Comparison of ENCODE assay signal across 32 cellular contexts in the genomic region with DNA sequence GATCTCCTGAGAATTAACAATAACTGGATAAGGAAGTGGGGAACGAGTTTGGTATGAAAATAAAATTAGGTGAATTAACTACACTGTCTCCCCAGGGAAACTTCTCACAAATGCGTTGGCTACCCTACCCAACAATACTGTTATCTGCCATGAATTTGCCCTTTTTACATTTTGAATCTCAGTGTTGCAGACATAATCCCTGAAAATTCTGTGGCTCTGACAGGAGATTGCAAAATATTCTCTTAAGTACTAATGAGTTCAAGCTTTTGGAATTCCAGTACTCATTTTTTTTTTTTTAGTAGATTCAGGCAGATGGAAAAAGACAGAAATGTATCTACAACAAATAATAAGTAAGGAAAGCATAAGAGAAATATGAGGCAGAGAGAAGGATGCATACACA.
DNase-seq lines count a peak whose midpoint lies in the region; ATAC-seq and TF ChIP-seq lines count a peak whose summit lies in the region.
"Had no signal": no experiment of that assay in that cellular context is flagged by ENCODE, and none has a peak within 500 bp of the region (broad histone marks: within the 10 kb centered on the region; RNA-seq: fewer than 3 reads in every experiment).

No MANE protein-coding gene starts in this region.

- no peaks in the 10 kb centered on the region for H3K4me1 Mint-ChIP-seq in immature natural killer cell
- H3K4me1 Mint-ChIP-seq: activated naive CD4-positive, alpha-beta T cell treated with anti-CD3 and anti-CD28 coated beads, Interleukin-2, amount 10 ng/mL, durations not matched to agents 7 days and 5 days; central memory CD8-positive, alpha-beta T cell; neural crest cell had no signal

- H3K27me3 ChIP-seq in fibroblast of lung (ENCODE audit: control insufficient read depth, insufficient read depth, low read length): no peaks in the 10 kb centered on the region
- H3K27me3 ChIP-seq: SJCRH30, thyroid gland had no signal

- H3K4me3 Mint-ChIP-seq in immature natural killer cell: no peak overlapping the region
- H3K4me3 Mint-ChIP-seq: activated CD4-positive, alpha-beta memory T cell treated with anti-CD3 and anti-CD28 coated beads for 36 hours; activated naive CD4-positive, alpha-beta T cell treated with anti-CD3 and anti-CD28 coated beads, Interleukin-2, amount 10 ng/mL, durations not matched to agents 7 days and 5 days; activated T-helper 1 cell treated with anti-CD3 and anti-CD28 coated beads, Interleukin-12 subunit alpha, Interleukin-12 subunit beta, Interleukin-2, Interleukin-4 antibody, amounts not matched to agents 30 ng/mL and 10 ng/mL and 1 ng/mL, durations not matched to agents 14 hours and 24 hours and 36 hours; CD8-positive, alpha-beta T cell; central memory CD8-positive, alpha-beta T cell; neural crest cell; stimulated activated naive CD8-positive, alpha-beta T cell treated with anti-CD3 and anti-CD28 coated beads, Interleukin-15, Interleukin-2, amounts not matched to agents 100 ng/mL and 50 ng/mL, for 24 hours; T-helper 1 cell treated with Interleukin-12 subunit alpha and Interleukin-12 subunit beta and Interleukin-4 antibody, amounts not matched to agents 30 μg/mL and 1 μg/mL, for 36 hours had no signal

- H3K36me3 ChIP-seq in SK-N-MC (ENCODE audit: insufficient read depth, low read length) (no peaks in the 10 kb centered on the region), fibroblast of lung (ENCODE audit: control insufficient read depth, insufficient read depth, low read length) (no peaks in the 10 kb centered on the region)
- H3K36me3 ChIP-seq: SJCRH30, thyroid gland had no signal

- H3K27me3 Mint-ChIP-seq in immature natural killer cell (ENCODE audit: low read depth in 3 of 3): peaks cover 0 to 2% (median 0%) of the 10 kb centered on the region in 3 donors
- H3K27me3 Mint-ChIP-seq: activated CD4-positive, alpha-beta memory T cell treated with anti-CD3 and anti-CD28 coated beads for 36 hours; activated naive CD4-positive, alpha-beta T cell treated with anti-CD3 and anti-CD28 coated beads, Interleukin-2, amount 10 ng/mL, durations not matched to agents 7 days and 5 days; central memory CD8-positive, alpha-beta T cell; stimulated activated naive CD8-positive, alpha-beta T cell treated with anti-CD3 and anti-CD28 coated beads, Interleukin-15, Interleukin-2, amounts not matched to agents 100 ng/mL and 50 ng/mL, for 24 hours had no signal

- TF ChIP-seq CTCF in fibroblast of lung (conservative IDR thresholded peaks at IDR 0.05 in 1 of 2, IDR thresholded peaks at IDR 0.05 in 1 of 2; ENCODE audit: low read depth in 1 of 2, low read length in 2 of 2): no peak
- TF ChIP-seq CTCF in retinal pigment epithelial cell (conservative IDR thresholded peaks at IDR 0.05; ENCODE audit: low read depth, low read length): no peak

- H4K20me1 ChIP-seq in fibroblast of lung (ENCODE audit: control insufficient read depth, extremely low read depth, insufficient read depth, low read length): no peaks in the 10 kb centered on the region

- H3K79me2 ChIP-seq in fibroblast of lung (ENCODE audit: control insufficient read depth, insufficient read depth, low read length): no peaks in the 10 kb centered on the region

- H3K4me1 ChIP-seq in fibroblast of lung (ENCODE audit: control insufficient read depth, extremely low read depth, insufficient read depth, low read length): no peaks in the 10 kb centered on the region
- H3K4me1 ChIP-seq: SJCRH30, thyroid gland had no signal

- H3K27ac ChIP-seq in SK-N-MC (peak overlapping the region; percentile 87), fibroblast of lung (ENCODE audit: insufficient read depth, low read length) (no peak overlapping the region)
- H3K27ac ChIP-seq: SJCRH30, thyroid gland had no signal

- no peaks in the 10 kb centered on the region for H3K36me3 Mint-ChIP-seq in immature natural killer cell
- H3K36me3 Mint-ChIP-seq: activated CD4-positive, alpha-beta memory T cell treated with anti-CD3 and anti-CD28 coated beads for 36 hours; activated naive CD4-positive, alpha-beta T cell treated with anti-CD3 and anti-CD28 coated beads, Interleukin-2, amount 10 ng/mL, durations not matched to agents 7 days and 5 days; CD8-positive, alpha-beta T cell had no signal

- peaks cover 0 to 14% (median 8%) of the 10 kb centered on the region in 6 donors for H3K9me3 Mint-ChIP-seq in immature natural killer cell
- H3K9me3 Mint-ChIP-seq: activated CD4-positive, alpha-beta memory T cell treated with anti-CD3 and anti-CD28 coated beads for 36 hours; activated naive CD4-positive, alpha-beta T cell treated with anti-CD3 and anti-CD28 coated beads, Interleukin-2, amount 10 ng/mL, durations not matched to agents 7 days and 5 days; activated T-helper 1 cell treated with anti-CD3 and anti-CD28 coated beads, Interleukin-12 subunit alpha, Interleukin-12 subunit beta, Interleukin-2, Interleukin-4 antibody, amounts not matched to agents 30 ng/mL and 10 ng/mL and 1 ng/mL, durations not matched to agents 14 hours and 24 hours and 36 hours; CD8-positive, alpha-beta T cell; stimulated activated naive CD8-positive, alpha-beta T cell treated with anti-CD3 and anti-CD28 coated beads, Interleukin-15, Interleukin-2, amounts not matched to agents 100 ng/mL and 50 ng/mL, for 24 hours; T-helper 1 cell treated with Interleukin-12 subunit alpha and Interleukin-12 subunit beta and Interleukin-4 antibody, amounts not matched to agents 30 μg/mL and 1 μg/mL, for 36 hours had no signal

- H3K4me2 ChIP-seq in fibroblast of lung (ENCODE audit: extremely low read depth, insufficient read depth, low read length): no peak overlapping the region

- H3K27ac Mint-ChIP-seq in immature natural killer cell: no peak overlapping the region
- H3K27ac Mint-ChIP-seq: activated CD4-positive, alpha-beta memory T cell treated with anti-CD3 and anti-CD28 coated beads for 36 hours; activated naive CD4-positive, alpha-beta T cell treated with anti-CD3 and anti-CD28 coated beads, Interleukin-2, amount 10 ng/mL, durations not matched to agents 7 days and 5 days; activated T-helper 1 cell treated with anti-CD3 and anti-CD28 coated beads, Interleukin-12 subunit alpha, Interleukin-12 subunit beta, Interleukin-2, Interleukin-4 antibody, amounts not matched to agents 30 ng/mL and 10 ng/mL and 1 ng/mL, durations not matched to agents 14 hours and 24 hours and 36 hours; CD8-positive, alpha-beta T cell; stimulated activated naive CD8-positive, alpha-beta T cell treated with anti-CD3 and anti-CD28 coated beads, Interleukin-15, Interleukin-2, amounts not matched to agents 100 ng/mL and 50 ng/mL, for 24 hours; T-helper 1 cell treated with Interleukin-12 subunit alpha and Interleukin-12 subunit beta and Interleukin-4 antibody, amounts not matched to agents 30 μg/mL and 1 μg/mL, for 36 hours had no signal

- DNase-seq in GM03348 (ENCODE audit: low spot score) (peak; percentile 64), SK-N-MC (ENCODE audit: low read depth, low spot score) (no peak), fibroblast of lung (ENCODE audit: low read depth in 2 of 2) (peak; percentile 34 to 48), retinal pigment epithelial cell (ENCODE audit: low read depth) (peak; percentile 62), immature natural killer cell (no peak), ureter (ENCODE audit: low spot score) (no peak)
- DNase-seq: activated CD4-positive, alpha-beta memory T cell treated with anti-CD3 and anti-CD28 coated beads for 36 hours; activated CD4-positive, CD25-positive, alpha-beta regulatory T cell treated with anti-CD3 and anti-CD28 coated beads, Interleukin-2, amount 50 U/mL, for 72 hours; activated CD8-positive, alpha-beta memory T cell treated with anti-CD3 and anti-CD28 coated beads, Interleukin-2, amount 50 U/mL, for 4 hours; activated naive CD4-positive, alpha-beta T cell treated with anti-CD3 and anti-CD28 coated beads, Interleukin-2, amount 10 ng/mL, durations not matched to agents 7 days and 5 days; AML-193; anterior cingulate cortex; CD8-positive, alpha-beta T cell; EL; foreskin melanocyte; H7; left cardiac atrium; mammary epithelial cell; NCI-H1417; NCI-H2081; NCI-H2227 treated with DMSO at 0.1 percent for 48 hours; NCI-H69; SJCRH30; thyroid gland had no signal

- 0 out of 2 replicates have a peak overlapping the region, but pooled peaks have one; percentile 36 for H3K4me3 ChIP-seq in SK-N-MC
- no peak overlapping the region for H3K4me3 ChIP-seq in fibroblast of lung (replicated peaks in 1 of 4; ENCODE audit: control extremely low read depth in 1 of 4, insufficient read depth in 1 of 4, low read depth in 3 of 4, low read length in 4 of 4)
- H3K4me3 ChIP-seq in retinal pigment epithelial cell (ENCODE audit: low read length): no peak overlapping the region
- H3K4me3 ChIP-seq: SJCRH30, thyroid gland had no signal

- H3K9me3 ChIP-seq in SK-N-MC (ENCODE audit: low read depth, low read length) (no peaks in the 10 kb centered on the region), fibroblast of lung (ENCODE audit: control insufficient read depth, insufficient read depth, low read depth, low read length) (no peaks in the 10 kb centered on the region)
- H3K9me3 ChIP-seq: SJCRH30, thyroid gland had no signal

- ATAC-seq in HG02938 (IDR thresholded peaks at IDR 0.05; ENCODE audit: unreplicated experiment) (no peak), GM21381 (IDR thresholded peaks at IDR 0.05; ENCODE audit: unreplicated experiment) (no peak)
- ATAC-seq: CD8-positive, alpha-beta T cell; Panc1 had no signal

- H3K9ac ChIP-seq in SK-N-MC (ENCODE audit: insufficient read length) (peak overlapping the region; percentile 17), fibroblast of lung (ENCODE audit: insufficient read depth, low read length) (no peak overlapping the region)

- no peak overlapping the region for H2AFZ ChIP-seq in fibroblast of lung (ENCODE audit: low read length)

Comparison
In these comparisons a context has a peak if more than half of its experiments do, and no peak if none do; other contexts are left out.
1. DNase-seq: peak in GM03348 (single experiment), fibroblast of lung (2 of 2) and retinal pigment epithelial cell (single experiment); none in SK-N-MC (single experiment), immature natural killer cell (0 of 3) and ureter (single experiment).